Comparison of ENCODE assay signal across 8 cellular contexts in genomic region chr21:21200103-21200938, GRCh38.
DNase-seq lines count a peak whose midpoint lies in the region; ATAC-seq lines count a peak whose summit lies in the region.
"Had no signal": no experiment of that assay in that cellular context is flagged by ENCODE, and none has a peak within 500 bp of the region (broad histone marks: within the 10 kb centered on the region; RNA-seq: fewer than 3 reads in every experiment).

No MANE protein-coding gene starts in this region.

- H3K36me3 Mint-ChIP-seq in activated CD4-positive, alpha-beta memory T cell treated with anti-CD3 and anti-CD28 coated beads for 36 hours, result no peaks in the 10 kb centered on the region

- H3K27ac ChIP-seq in right cardiac atrium (ENCODE audit: low read length), result no peak overlapping the region

- 39% methylated on average over 6 of the region's 6 CpGs for WGBS in right cardiac atrium

- H3K4me1 ChIP-seq in right cardiac atrium (ENCODE audit: control insufficient read depth, insufficient read depth, low read length), result no peaks in the 10 kb centered on the region

- no peak overlapping the region for H3K27ac Mint-ChIP-seq in activated CD4-positive, alpha-beta memory T cell treated with anti-CD3 and anti-CD28 coated beads for 36 hours
- peak overlapping the region; percentile 65 to 71 for H3K27ac Mint-ChIP-seq in stimulated activated naive CD8-positive, alpha-beta T cell treated with anti-CD3 and anti-CD28 coated beads, Interleukin-15, amount 100 ng/mL, for 72 hours

- no peaks in the 10 kb centered on the region for H3K9me3 ChIP-seq in right cardiac atrium (ENCODE audit: control insufficient read depth, low read length)

- POLR2A ChIA-PET in activated CD4-positive, alpha-beta memory T cell treated with anti-CD3 and anti-CD28 coated beads for 36 hours (lab: Charles Lee), result no interaction called here

- H3K4me1 Mint-ChIP-seq in activated CD4-positive, alpha-beta memory T cell treated with anti-CD3 and anti-CD28 coated beads for 36 hours (ENCODE audit: low read depth), result peaks cover 5% of the 10 kb centered on the region
- H3K4me1 Mint-ChIP-seq in stimulated activated naive CD8-positive, alpha-beta T cell treated with anti-CD3 and anti-CD28 coated beads, Interleukin-15, amount 100 ng/mL, for 72 hours, result peaks cover 15% of the 10 kb centered on the region

- peak overlapping the region; percentile 32 for H3K4me3 ChIP-seq in right cardiac atrium (ENCODE audit: low read length)

- CTCF ChIA-PET in activated CD4-positive, alpha-beta memory T cell treated with anti-CD3 and anti-CD28 coated beads for 36 hours (lab: Charles Lee), result no interaction called here

- peaks cover 3% of the 10 kb centered on the region for H3K9me3 Mint-ChIP-seq in activated CD4-positive, alpha-beta memory T cell treated with anti-CD3 and anti-CD28 coated beads for 36 hours
- no peaks in the 10 kb centered on the region for H3K9me3 Mint-ChIP-seq in stimulated activated naive CD8-positive, alpha-beta T cell treated with anti-CD3 and anti-CD28 coated beads, Interleukin-15, amount 100 ng/mL, for 72 hours

- no peaks in the 10 kb centered on the region for H3K27me3 Mint-ChIP-seq in activated CD4-positive, alpha-beta memory T cell treated with anti-CD3 and anti-CD28 coated beads for 36 hours
- H3K27me3 Mint-ChIP-seq in stimulated activated naive CD8-positive, alpha-beta T cell treated with anti-CD3 and anti-CD28 coated beads, Interleukin-15, amount 100 ng/mL, for 72 hours, result no peaks in the 10 kb centered on the region
- H3K27me3 Mint-ChIP-seq: naive thymus-derived CD4-positive, alpha-beta T cell had no signal

- in situ Hi-C loops in KBM-7 (cut with MboI; ENCODE audit: low pct_unique_long_range_greater_than_20kb, low sequenced_read_pairs), result no loop called here

- ATAC-seq in right cardiac atrium, result peak; percentile 96
- ATAC-seq in stimulated activated naive CD8-positive, alpha-beta T cell treated with anti-CD3 and anti-CD28 coated beads, Interleukin-15, amount 100 ng/mL, for 72 hours, result peak; percentile 60
- ATAC-seq in GM19467 (IDR thresholded peaks at IDR 0.05; ENCODE audit: unreplicated experiment), result no peak

- intact Hi-C loops in activated CD4-positive, alpha-beta memory T cell treated with anti-CD3 and anti-CD28 coated beads for 36 hours (cut with micrococcal nuclease), result no loop called here
- intact Hi-C loops in right cardiac atrium (cut with DNase I), result no loop called here

- no peak overlapping the region for H3K4me3 Mint-ChIP-seq in activated CD4-positive, alpha-beta memory T cell treated with anti-CD3 and anti-CD28 coated beads for 36 hours
- H3K4me3 Mint-ChIP-seq in stimulated activated naive CD8-positive, alpha-beta T cell treated with anti-CD3 and anti-CD28 coated beads, Interleukin-15, amount 100 ng/mL, for 72 hours, result peak overlapping the region; percentile 25 to 49

- H3K27me3 ChIP-seq in right cardiac atrium (ENCODE audit: control insufficient read depth, insufficient read depth), result no peaks in the 10 kb centered on the region

- DNase-seq in KBM-7, result peak; percentile 77
- peak; percentile 37 for DNase-seq in activated CD4-positive, alpha-beta memory T cell treated with anti-CD3 and anti-CD28 coated beads for 36 hours
- peak; percentile 41 to 62 (median 50) for DNase-seq in right cardiac atrium
- no peak for DNase-seq in stimulated activated naive CD8-positive, alpha-beta T cell treated with anti-CD3 and anti-CD28 coated beads, Interleukin-15, amount 100 ng/mL, for 72 hours
- no peak for DNase-seq in NCI-H187 (lab: John Stamatoyannopoulos, UW)
- DNase-seq in NOMO-1 (lab: John Stamatoyannopoulos, UW; ENCODE audit: unreplicated experiment in 2 of 2), result no peak

Comparison
In these comparisons a context has a peak if more than half of its experiments do, and no peak if none do; other contexts are left out.
1. DNase-seq: peak in KBM-7 (single experiment), activated CD4-positive, alpha-beta memory T cell treated with anti-CD3 and anti-CD28 coated beads for 36 hours (single experiment) and right cardiac atrium (3 of 3); none in stimulated activated naive CD8-positive, alpha-beta T cell treated with anti-CD3 and anti-CD28 coated beads, Interleukin-15, amount 100 ng/mL, for 72 hours (0 of 2), NCI-H187 (0 of 2) and NOMO-1 (0 of 2).